Comparison of ENCODE assay signal across 14 cellular contexts in the genomic region with DNA sequence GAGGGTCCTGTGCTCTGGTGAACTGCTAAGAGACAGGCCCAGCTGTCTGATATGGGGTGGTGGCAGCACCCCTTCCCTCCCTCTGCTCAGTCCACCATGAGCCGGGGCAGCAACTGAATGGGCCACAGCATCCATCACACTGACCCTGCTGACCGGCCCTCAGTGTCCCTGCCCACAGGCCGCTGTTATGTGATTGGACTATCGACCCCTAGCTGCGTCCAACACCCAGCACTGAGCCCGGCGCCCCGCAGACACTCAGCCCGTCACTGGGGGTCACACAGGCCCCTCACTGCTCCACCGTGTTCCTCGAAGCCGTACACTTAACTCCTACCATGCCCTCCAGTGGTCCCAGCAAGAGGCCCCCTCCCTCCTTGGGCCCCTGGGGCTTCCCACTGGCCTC.
DNase-seq lines count a peak whose midpoint lies in the region.
"Had no signal": no experiment of that assay in that cellular context is flagged by ENCODE, and none has a peak within 500 bp of the region (broad histone marks: within the 10 kb centered on the region; RNA-seq: fewer than 3 reads in every experiment).

No MANE protein-coding gene starts in this region.

- peak overlapping the region; percentile 63 to 92 (median 84) for H3K4me2 ChIP-seq in BLaER1 treated with 17β-estradiol and CSF1 and Interleukin-3, amounts not matched to agents 10 nM and 100 nM
- no peak overlapping the region for H3K4me2 ChIP-seq in neuronal stem cell (ENCODE audit: insufficient read depth, low read length, poor library complexity, severe bottlenecking)

- H3K27me3 Mint-ChIP-seq in activated CD4-positive, alpha-beta T cell treated with anti-CD3 and anti-CD28 coated beads, Interleukin-2, amount 10 ng/mL, durations not matched to agents 24 days and 14 days = peaks cover 18% of the 10 kb centered on the region
- H3K27me3 Mint-ChIP-seq in immature natural killer cell (ENCODE audit: low read depth in 3 of 3) = peaks cover 7 to 10% (median 9%) of the 10 kb centered on the region in 3 donors

- H3K9ac ChIP-seq in BLaER1 treated with 17β-estradiol and CSF1 and Interleukin-3, amounts not matched to agents 10 nM and 100 nM = peak overlapping the region in 7 of 11 experiments; percentile 22 to 67 (median 48); a peak in 13 of 22 replicates
- no peak overlapping the region for H3K9ac ChIP-seq in neuronal stem cell (ENCODE audit: low read depth, low read length, poor library complexity)

- peak overlapping the region; percentile 57 for H2BK15ac ChIP-seq in neuronal stem cell (ENCODE audit: low read length)

- H3K4ac ChIP-seq in neuronal stem cell (ENCODE audit: low read length) = no peak overlapping the region

- peaks cover 11% of the 10 kb centered on the region for H3K4me1 Mint-ChIP-seq in activated CD4-positive, alpha-beta T cell treated with anti-CD3 and anti-CD28 coated beads, Interleukin-2, amount 10 ng/mL, durations not matched to agents 24 days and 14 days
- peaks cover 65 to 67% of the 10 kb centered on the region in 2 donors for H3K4me1 Mint-ChIP-seq in immature natural killer cell

- H3K27ac ChIP-seq in BLaER1 treated with 17β-estradiol and CSF1 and Interleukin-3, amounts not matched to agents 10 nM and 100 nM = peak overlapping the region in 8 of 11 experiments; percentile 63 to 72 (median 69); a peak in 16 of 22 replicates
- no peak overlapping the region for H3K27ac ChIP-seq in neuronal stem cell (replicated peaks; ENCODE audit: low read length)

- peak overlapping the region; percentile 64 for H2AK5ac ChIP-seq in neuronal stem cell (ENCODE audit: low read depth, low read length)

- no peak overlapping the region for H2BK5ac ChIP-seq in neuronal stem cell (ENCODE audit: low read length)

- H3K4me1 ChIP-seq in BLaER1 treated with 17β-estradiol and CSF1 and Interleukin-3, amounts not matched to agents 10 nM and 100 nM = peaks cover 26 to 73% (median 66%) of the 10 kb centered on the region in 10 experiments
- H3K4me1 ChIP-seq in neuronal stem cell (ENCODE audit: control insufficient read depth in 2 of 2, insufficient read depth in 1 of 2, low read depth in 1 of 2, low read length in 2 of 2) = peaks cover 0 to 9% of the 10 kb centered on the region in 2 donors

- peak overlapping the region; percentile 49 for H3K14ac ChIP-seq in neuronal stem cell (ENCODE audit: low read length)

- no peaks in the 10 kb centered on the region for H3K36me3 ChIP-seq in BLaER1 treated with 17β-estradiol and CSF1 and Interleukin-3, amounts not matched to agents 10 nM and 100 nM
- no peaks in the 10 kb centered on the region for H3K36me3 ChIP-seq in neuronal stem cell (replicated peaks in 1 of 2; ENCODE audit: control insufficient read depth in 2 of 2, insufficient read depth in 2 of 2, low read length in 2 of 2)
- H3K36me3 ChIP-seq: BE2C had no signal

- H3K4me3 Mint-ChIP-seq in activated CD4-positive, alpha-beta T cell treated with anti-CD3 and anti-CD28 coated beads, Interleukin-2, amount 10 ng/mL, durations not matched to agents 24 days and 14 days = peak overlapping the region; percentile 62
- H3K4me3 Mint-ChIP-seq in immature natural killer cell = peak overlapping the region; percentile 74 to 92 (median 83)
- H3K4me3 Mint-ChIP-seq: H9 had no signal

- H3K27ac Mint-ChIP-seq in activated CD4-positive, alpha-beta T cell treated with anti-CD3 and anti-CD28 coated beads, Interleukin-2, amount 10 ng/mL, durations not matched to agents 24 days and 14 days = no peak overlapping the region
- peak overlapping the region in 5 of 6 donors; percentile 17 to 87 (median 35) for H3K27ac Mint-ChIP-seq in immature natural killer cell
- H3K27ac Mint-ChIP-seq: CD14-positive monocyte had no signal

- peak overlapping the region; percentile 34 for H2BK12ac ChIP-seq in neuronal stem cell (ENCODE audit: low read length)

- no peaks in the 10 kb centered on the region for H3K79me1 ChIP-seq in neuronal stem cell (ENCODE audit: low read depth, low read length)

- no peaks in the 10 kb centered on the region for H3K9me3 ChIP-seq in BLaER1 treated with 17β-estradiol and CSF1 and Interleukin-3, amounts not matched to agents 10 nM and 100 nM (replicated peaks in 1 of 11)
- no peaks in the 10 kb centered on the region for H3K9me3 ChIP-seq in neuronal stem cell (replicated peaks in 1 of 2; ENCODE audit: control insufficient read depth in 2 of 2, insufficient read depth in 1 of 2, low read depth in 1 of 2, low read length in 2 of 2)
- H3K9me3 ChIP-seq: BE2C had no signal

- H2BK120ac ChIP-seq in neuronal stem cell (ENCODE audit: low read depth, low read length) = no peak overlapping the region

- no peak overlapping the region for H4K91ac ChIP-seq in neuronal stem cell (ENCODE audit: low read depth, low read length, poor library complexity)

- intact Hi-C loops in activated CD4-positive, alpha-beta T cell treated with anti-CD3 and anti-CD28 coated beads, Interleukin-2, amount 10 ng/mL, durations not matched to agents 24 days and 14 days (cut with micrococcal nuclease) = no loop called here

- WGBS in neuronal stem cell (ENCODE audit: extremely low coverage in 2 of 2, insufficient read length in 2 of 2, insufficient replicate concordance in 1 of 2), 2 donors = no CpG with 5 or more reads among the region's 12 CpGs

- H3K23ac ChIP-seq in neuronal stem cell (ENCODE audit: low read depth, low read length, poor library complexity) = peak overlapping the region; percentile 25

- peaks cover 0 to 23% (median 0%) of the 10 kb centered on the region in 11 experiments; a peak in 6 of 22 replicates for H4K20me1 ChIP-seq in BLaER1 treated with 17β-estradiol and CSF1 and Interleukin-3, amounts not matched to agents 10 nM and 100 nM

- H3K27me3 ChIP-seq in BLaER1 treated with 17β-estradiol and CSF1 and Interleukin-3, amounts not matched to agents 10 nM and 100 nM = peaks cover 0 to 10% (median 0%) of the 10 kb centered on the region in 11 experiments; a peak in 5 of 22 replicates
- H3K27me3 ChIP-seq in neuronal stem cell (ENCODE audit: control insufficient read depth in 3 of 3, insufficient read depth in 3 of 3, low read depth in 1 of 3, low read length in 3 of 3) = peaks cover 0 to 8% (median 0%) of the 10 kb centered on the region in 3 experiments
- H3K27me3 ChIP-seq: BE2C had no signal

- H3K18ac ChIP-seq in neuronal stem cell (ENCODE audit: low read length) = peak overlapping the region; percentile 18

- no peak for DNase-seq in activated CD4-positive, alpha-beta T cell treated with anti-CD3 and anti-CD28 coated beads, Interleukin-2, amount 10 ng/mL, durations not matched to agents 24 days and 14 days
- no peak for DNase-seq in activated CD4-positive, alpha-beta T cell treated with anti-CD3 and anti-CD28 coated beads, Interleukin-2, amount 50 U/mL, for 1 hour
- DNase-seq in immature natural killer cell = no peak
- DNase-seq in neuronal stem cell (ENCODE audit: low spot score) = no peak
- no peak for DNase-seq in DMS79 (lab: John Stamatoyannopoulos, UW)
- DNase-seq in NCI-H2171 treated with DMSO at 0.1 percent for 48 hours (lab: John Stamatoyannopoulos, UW) = no peak
- DNase-seq: BE2C; CD4-positive, alpha-beta memory T cell; DMS153; DMS79 treated with DMSO at 0.1 percent for 48 hours; GF-D8; H9 had no signal

- H3K4me3 ChIP-seq in BLaER1 treated with 17β-estradiol and CSF1 and Interleukin-3, amounts not matched to agents 10 nM and 100 nM = no peak overlapping the region
- H3K4me3 ChIP-seq in neuronal stem cell (ENCODE audit: low read length in 2 of 2) = no peak overlapping the region

- H3K36me3 Mint-ChIP-seq in activated CD4-positive, alpha-beta T cell treated with anti-CD3 and anti-CD28 coated beads, Interleukin-2, amount 10 ng/mL, durations not matched to agents 24 days and 14 days (ENCODE audit: low read depth) = no peaks in the 10 kb centered on the region
- H3K36me3 Mint-ChIP-seq in immature natural killer cell = no peaks in the 10 kb centered on the region
- H3K36me3 Mint-ChIP-seq: CD14-positive monocyte; CD4-positive, alpha-beta memory T cell had no signal

- H4K8ac ChIP-seq in neuronal stem cell (ENCODE audit: low read depth, low read length) = no peak overlapping the region

- H3K9me3 Mint-ChIP-seq in activated CD4-positive, alpha-beta T cell treated with anti-CD3 and anti-CD28 coated beads, Interleukin-2, amount 10 ng/mL, durations not matched to agents 24 days and 14 days = no peaks in the 10 kb centered on the region
- no peaks in the 10 kb centered on the region for H3K9me3 Mint-ChIP-seq in immature natural killer cell
- H3K9me3 Mint-ChIP-seq: H9 had no signal

- no peak overlapping the region for H2AFZ ChIP-seq in neuronal stem cell (ENCODE audit: low read length)
